In the genomic region with DNA sequence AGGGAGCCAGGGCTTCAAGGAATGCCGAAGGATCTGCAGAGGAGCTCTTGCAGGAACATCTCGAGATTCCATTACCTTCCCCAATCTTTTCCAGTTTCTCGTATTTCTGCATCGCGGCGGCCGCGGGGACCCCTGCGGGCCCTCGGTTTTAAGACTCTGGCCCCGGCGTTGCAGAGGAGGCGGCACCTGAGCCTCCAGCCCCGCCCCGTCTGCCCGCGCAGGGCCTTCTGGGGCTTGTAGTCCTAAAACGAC, we compare ENCODE assay signal across 8 cellular contexts. TPM values are rescaled to one million over a fixed set of nuclear protein-coding genes. Genes with fewer than 3 reads are reported as not detected.
A peak's percentile ranks its signal among the peaks of the same experiment; 100 is the strongest.
DNase-seq lines count a peak whose midpoint lies in the region; ATAC-seq, FAIRE-seq and TF ChIP-seq lines count a peak whose summit lies in the region.

A gene (minus strand): TSS at position 161 of the 252 bp plus-strand sequence. CDS start 49 bp downstream, at position 112.

- H2AFZ ChIP-seq in keratinocyte (ENCODE audit: control insufficient read depth, low read length) = peak within 1 kb of the TSS; percentile 86

- no peak for ATAC-seq in activated naive CD8-positive, alpha-beta T cell treated with anti-CD3 and anti-CD28 coated beads, Interleukin-2, amount 50 U/mL, for 24 hours
- ATAC-seq in HG02973 (IDR thresholded peaks at IDR 0.05; ENCODE audit: unreplicated experiment) = no peak

- H3K9me1 ChIP-seq in keratinocyte (ENCODE audit: control insufficient read depth, extremely low read depth, insufficient read depth, low read length) = peaks cover 4% of the 10 kb centered on the region

- DNase-seq in T-helper 1 cell (no peak), keratinocyte (ENCODE audit: low read depth, low spot score) (no peak), hippocampal formation (lab: John Stamatoyannopoulos, UW) (no peak)
- DNase-seq in activated naive CD8-positive, alpha-beta T cell treated with anti-CD3 and anti-CD28 coated beads, Interleukin-2, amount 50 U/mL, for 24 hours = no peak
- DNase-seq in activated CD4-positive, CD25-positive, alpha-beta regulatory T cell (lab: John Stamatoyannopoulos, UW) = no peak

- intact Hi-C loops in T-helper 1 cell treated with Interleukin-12 subunit alpha and Interleukin-12 subunit beta and Interleukin-4 antibody, amounts not matched to agents 30 ng/mL and 1 ng/mL, for 36 hours (cut with micrococcal nuclease) = loop anchor here (5.0 kb wide), 1 partner anchor 1930 kb away; a partner anchor contains a TSS

- H3K4me3 ChIP-seq in keratinocyte (ENCODE audit: control insufficient read depth in 2 of 3, extremely low read depth in 1 of 3, insufficient read depth in 2 of 3, low read depth in 1 of 3, low read length in 3 of 3) = peak within 1 kb of the TSS; percentile 47 to 90 (median 87)
- H3K4me3 ChIP-seq in stomach smooth muscle (ENCODE audit: low read length in 2 of 2) = peak within 1 kb of the TSS; percentile 88 to 96

- FAIRE-seq in keratinocyte (lab: Jason Lieb, UNC) = no peak

- H3K27me3 ChIP-seq in keratinocyte (ENCODE audit: control insufficient read depth, extremely low read depth, insufficient read depth, low read length) = no peaks in the 10 kb centered on the region
- H3K27me3 ChIP-seq in stomach smooth muscle (ENCODE audit: control insufficient read depth in 1 of 2, insufficient read depth in 2 of 2, low read length in 2 of 2) = no peaks in the 10 kb centered on the region

- TF ChIP-seq CTCF in keratinocyte (optimal IDR thresholded peaks at IDR 0.05 in 1 of 3, IDR thresholded peaks at IDR 0.05 in 1 of 3, conservative IDR thresholded peaks at IDR 0.05 in 1 of 3; ENCODE audit: extremely low read depth in 1 of 3, insufficient read depth in 2 of 3, low read length in 3 of 3) = no peak

- H3K4me1 Mint-ChIP-seq in activated naive CD8-positive, alpha-beta T cell treated with anti-CD3 and anti-CD28 coated beads, Interleukin-2, amount 50 U/mL, for 24 hours = peaks cover 37% of the 10 kb centered on the region

- H3K79me2 ChIP-seq in keratinocyte (ENCODE audit: control insufficient read depth, insufficient read depth, low read length) = peaks cover 28% of the 10 kb centered on the region

- no peaks in the 10 kb centered on the region for H3K9me3 Mint-ChIP-seq in activated naive CD8-positive, alpha-beta T cell treated with anti-CD3 and anti-CD28 coated beads, Interleukin-2, amount 50 U/mL, for 24 hours

- H3K9me3 ChIP-seq in keratinocyte (ENCODE audit: control insufficient read depth, low read depth, low read length) (no peaks in the 10 kb centered on the region), stomach smooth muscle (ENCODE audit: control insufficient read depth in 2 of 2, low read length in 2 of 2) (no peaks in the 10 kb centered on the region)

- peaks cover 7% of the 10 kb centered on the region in 2 experiments for H3K36me3 ChIP-seq in keratinocyte (ENCODE audit: control insufficient read depth in 2 of 2, extremely low read depth in 1 of 2, insufficient read depth in 2 of 2, low read length in 2 of 2)
- no peaks in the 10 kb centered on the region for H3K36me3 ChIP-seq in stomach smooth muscle (ENCODE audit: control insufficient read depth in 2 of 2, insufficient read depth in 2 of 2, low read length in 2 of 2)

- peak within 1 kb of the TSS; percentile 99 for H3K4me2 ChIP-seq in keratinocyte (ENCODE audit: control insufficient read depth, extremely low read depth, insufficient read depth, low read depth, low read length)

- H3K36me3 Mint-ChIP-seq in activated naive CD8-positive, alpha-beta T cell treated with anti-CD3 and anti-CD28 coated beads, Interleukin-2, amount 50 U/mL, for 24 hours (ENCODE audit: low read depth) = no peaks in the 10 kb centered on the region

- H3K9ac ChIP-seq in keratinocyte (ENCODE audit: control insufficient read depth, extremely low read depth, insufficient read depth, low read length) (peak within 1 kb of the TSS; percentile 77), stomach smooth muscle (ENCODE audit: low read length in 2 of 2) (peak within 1 kb of the TSS; percentile 75 to 91)

- H3K4me3 Mint-ChIP-seq in activated naive CD8-positive, alpha-beta T cell treated with anti-CD3 and anti-CD28 coated beads, Interleukin-2, amount 50 U/mL, for 24 hours = peak within 1 kb of the TSS; percentile 90

- H3K4me1 ChIP-seq in keratinocyte (ENCODE audit: control insufficient read depth, extremely low read depth, insufficient read depth, low read length) = peaks cover 38% of the 10 kb centered on the region
- H3K4me1 ChIP-seq in stomach smooth muscle (ENCODE audit: control insufficient read depth, insufficient read depth, low read length) = peaks cover 49% of the 10 kb centered on the region

- H3K27ac ChIP-seq in keratinocyte (ENCODE audit: control insufficient read depth, insufficient read depth, low read length) = peak within 1 kb of the TSS; percentile 95
- H3K27ac ChIP-seq in stomach smooth muscle (ENCODE audit: low read length) = peak within 1 kb of the TSS; percentile 98

- dilution Hi-C loops in keratinocyte (cut with MboI; ENCODE audit: extremely low pct_ligation_motif_present, low sequenced_read_pairs) = no loop called here

- peak within 1 kb of the TSS; percentile 95 for H3K27ac Mint-ChIP-seq in activated naive CD8-positive, alpha-beta T cell treated with anti-CD3 and anti-CD28 coated beads, Interleukin-2, amount 50 U/mL, for 24 hours

- H4K20me1 ChIP-seq in keratinocyte (ENCODE audit: control insufficient read depth, extremely low read depth, insufficient read depth, low read length) = no peaks in the 10 kb centered on the region

- H3K27me3 Mint-ChIP-seq in activated naive CD8-positive, alpha-beta T cell treated with anti-CD3 and anti-CD28 coated beads, Interleukin-2, amount 50 U/mL, for 24 hours = no peaks in the 10 kb centered on the region

RNA-seq across cellular contexts. Expression of the gene that starts here (rescaled TPM):
- 20.0 and 20.1 TPM in 2 replicates for total RNA-seq in T-helper 1 cell treated with Interleukin-12 subunit alpha and Interleukin-12 subunit beta and Interleukin-4 antibody, amounts not matched to agents 30 ng/mL and 1 ng/mL, for 36 hours
- 19.3 to 26.3 TPM (median 22.8 TPM) in 3 replicates for polyA plus RNA-seq in keratinocyte
- polyA plus RNA-seq in keratinocyte (2011; ENCODE audit: low read depth) = 3.8 TPM
- 20.2 and 28.1 TPM in 2 replicates for polyA plus RNA-seq in keratinocyte (2011; cell fraction: cytosol; rRNA removed)
- 13.9 and 16.9 TPM in 2 replicates for polyA plus RNA-seq in keratinocyte (2011; cell fraction: nucleus; rRNA removed)
- 11.2 and 16.9 TPM in 2 replicates for polyA plus RNA-seq in keratinocyte (2012; ENCODE audit: low replicate concordance)
- polyA minus RNA-seq in keratinocyte = 16.2 to 31.8 TPM (median 29.6 TPM) in 3 replicates
- polyA minus RNA-seq in keratinocyte (2011; cell fraction: cytosol; rRNA and poly(A)+ RNA removed) = 15.9 TPM
- polyA minus RNA-seq in keratinocyte (2011; cell fraction: nucleus; rRNA and poly(A)+ RNA removed) = 6.0 and 14.3 TPM in 2 replicates
